In genomic region chr14:68958553-68958952, GRCh38 we compare ENCODE assay signal across 11 cellular contexts. TPM values are rescaled to one million over a fixed set of nuclear protein-coding genes. Genes with fewer than 3 reads are reported as not detected.
DNase-seq lines count a peak whose midpoint lies in the region; ATAC-seq, FAIRE-seq and TF ChIP-seq lines count a peak whose summit lies in the region.
"Had no signal": no experiment of that assay in that cellular context is flagged by ENCODE, and none has a peak within 500 bp of the region (broad histone marks: within the 10 kb centered on the region; RNA-seq: fewer than 3 reads in every experiment).

No MANE protein-coding gene starts in this region.

- H3K36me3 ChIP-seq in HCT116 (ENCODE audit: control insufficient read depth in 1 of 2, insufficient read depth in 2 of 2, low read length in 2 of 2), result no peaks in the 10 kb centered on the region
- no peaks in the 10 kb centered on the region for H3K36me3 ChIP-seq in kidney (ENCODE audit: control insufficient read depth in 1 of 2, insufficient read depth in 2 of 2, low read length in 2 of 2)
- peaks cover 0 to 7% (median 2%) of the 10 kb centered on the region in 4 donors for H3K36me3 ChIP-seq in stomach
- H3K36me3 ChIP-seq in OCI-LY7 (ENCODE audit: insufficient read depth, low read length), result no peaks in the 10 kb centered on the region

- H3K9ac ChIP-seq in HCT116 (ENCODE audit: low read length), result no peak overlapping the region
- no peak overlapping the region for H3K9ac ChIP-seq in kidney (ENCODE audit: low read length in 2 of 2)

- H4K20me1 ChIP-seq in HCT116 (ENCODE audit: insufficient read depth), result no peaks in the 10 kb centered on the region
- no peaks in the 10 kb centered on the region for H4K20me1 ChIP-seq in OCI-LY7 (ENCODE audit: insufficient read depth, low read length)

- peaks cover 36% of the 10 kb centered on the region for H3K36me3 Mint-ChIP-seq in MCF 10A (ENCODE audit: insufficient read depth, unreplicated experiment)

- intact Hi-C loops in HCT116 (cut with micrococcal nuclease), result no loop called here
- intact Hi-C loops in MCF 10A (cut with micrococcal nuclease), result no loop called here
- intact Hi-C loops in kidney (cut with DNase I), result no loop called here
- intact Hi-C loops in stomach (cut with DNase I; ENCODE audit: low total_unique reads), result no loop called here
- intact Hi-C loops in OCI-LY7 (cut with micrococcal nuclease; ENCODE audit: unreplicated experiment), result no loop called here

- peak overlapping the region; percentile 90 for H3K27ac Mint-ChIP-seq in MCF 10A (ENCODE audit: low read depth, unreplicated experiment)

- H3K27ac ChIP-seq in HCT116 (ENCODE audit: low read depth, low read length) (peak overlapping the region; percentile 22), kidney (ENCODE audit: low read depth in 2 of 2, low read length in 2 of 2) (no peak overlapping the region), stomach (peak overlapping the region; percentile 2 to 91 (median 70)), OCI-LY7 (ENCODE audit: low read depth, low read length, poor library complexity, severe bottlenecking) (no peak overlapping the region)

- H3K4me3 Mint-ChIP-seq in MCF 10A (ENCODE audit: unreplicated experiment), result peak overlapping the region; percentile 43

- FAIRE-seq in kidney (lab: Jason Lieb, UNC), result no peak
- FAIRE-seq: GM19239 had no signal

- TF ChIP-seq RAD21 in HCT116 (IDR thresholded peaks at IDR 0.05; ENCODE audit: low read depth), result no peak

- H3K4me1 Mint-ChIP-seq in MCF 10A (ENCODE audit: insufficient read depth, unreplicated experiment), result peaks cover 59% of the 10 kb centered on the region

- H2AFZ ChIP-seq in HCT116 (ENCODE audit: low read depth, low read length, poor library complexity, severe bottlenecking), result no peak overlapping the region
- no peak overlapping the region for H2AFZ ChIP-seq in OCI-LY7 (ENCODE audit: low read length)

- no peak for TF ChIP-seq EP300 in stomach (IDR thresholded peaks at IDR 0.05)

- H3K4me2 ChIP-seq in HCT116 (ENCODE audit: low read length) (0 out of 2 replicates have a peak overlapping the region, but pooled peaks have one; percentile 4), OCI-LY7 (ENCODE audit: low read length) (no peak overlapping the region)

- H3K9me2 ChIP-seq in HCT116 (ENCODE audit: insufficient read depth) (no peaks in the 10 kb centered on the region), OCI-LY7 (ENCODE audit: insufficient read depth, low read length) (no peaks in the 10 kb centered on the region)

- POLR2A ChIA-PET in HCT116 (lab: Charles Lee) (no interaction called here), MCF 10A (lab: Yijun Ruan, JAX) (interaction anchor here (0.6 to 6.2 kb wide), 7 partner anchors 9 to 19 kb away, joined by 3 to 60 read pairs (median 4); no protein-coding TSS in a partner anchor), OCI-LY7 (lab: Charles Lee) (interaction anchor here (0.7 to 0.9 kb wide), 2 partner anchors 11 to 145 kb away, joined by 3 to 4 read pairs; no protein-coding TSS in a partner anchor)

- H3K4me3 ChIP-seq in HCT116 (replicated peaks in 1 of 2; ENCODE audit: low read depth in 1 of 2, low read length in 2 of 2) (no peak overlapping the region), kidney (ENCODE audit: low read length in 2 of 2) (no peak overlapping the region), stomach (no peak overlapping the region), OCI-LY7 (ENCODE audit: low read depth, low read length, poor library complexity, severe bottlenecking) (no peak overlapping the region)

- H3K4me1 ChIP-seq in HCT116 (ENCODE audit: control insufficient read depth in 1 of 2, insufficient read depth in 2 of 2, low read length in 2 of 2) (peaks cover 28 to 43% of the 10 kb centered on the region in 2 experiments), kidney (ENCODE audit: control insufficient read depth in 1 of 2, insufficient read depth in 1 of 2, low read depth in 1 of 2, low read length in 2 of 2) (peaks cover 7 to 18% of the 10 kb centered on the region in 2 donors), stomach (peaks cover 63 to 100% (median 88%) of the 10 kb centered on the region in 4 donors), OCI-LY7 (ENCODE audit: insufficient read depth, low read length, poor library complexity, severe bottlenecking) (no peaks in the 10 kb centered on the region)

- 7 to 19% (median 12%) methylated on average over 6 of the region's 6 CpGs for WGBS in stomach, 5 donors

- H3K27me3 Mint-ChIP-seq in MCF 10A (ENCODE audit: insufficient read depth, unreplicated experiment), result no peaks in the 10 kb centered on the region

- DNase-seq in HCT116 (ENCODE audit: low read depth, low spot score) (no peak), MCF 10A (ENCODE audit: unreplicated experiment) (no peak), kidney (peak; percentile 75), stomach (no peak), OCI-LY7 (ENCODE audit: low spot score) (no peak), NCI-H524 (lab: John Stamatoyannopoulos, UW) (no peak), occipital lobe (lab: John Stamatoyannopoulos, UW) (no peak)
- no peak for DNase-seq in activated effector memory CD4-positive, alpha-beta T cell treated with anti-CD3 and anti-CD28 coated beads, Interleukin-2, amount 50 U/mL, for 16 hours
- DNase-seq: activated CD8-positive, alpha-beta memory T cell treated with anti-CD3 and anti-CD28 coated beads for 24 hours; NCI-H1092 had no signal

- TF ChIP-seq CTCF in HCT116 (IDR thresholded peaks at IDR 0.05 in 2 of 3, conservative IDR thresholded peaks at IDR 0.05 in 1 of 3; ENCODE audit: borderline replicate concordance in 1 of 3, insufficient read depth in 1 of 3, low read depth in 2 of 3, low read length in 2 of 3), result no peak
- TF ChIP-seq CTCF in MCF 10A (IDR thresholded peaks at IDR 0.05; ENCODE audit: unreplicated experiment), result no peak
- TF ChIP-seq CTCF in kidney (IDR thresholded peaks at IDR 0.05; ENCODE audit: borderline replicate concordance, extremely low read depth, insufficient read depth), result no peak
- TF ChIP-seq CTCF in stomach (IDR thresholded peaks at IDR 0.05), result no peak
- no peak for TF ChIP-seq CTCF in OCI-LY7 (conservative IDR thresholded peaks at IDR 0.05; ENCODE audit: low read length)

- RAD21 ChIA-PET in HCT116 (lab: Charles Lee; ENCODE audit: low non-redundant PET in 1 of 2, low total read pairs in 2 of 2, uncharacterized antibody in 2 of 2, unreplicated experiment in 2 of 2), result no interaction called here

- BruUV-seq in HCT116 (replicated peaks; lab: Mats Ljungman, UMichigan), result no TSS peak
- BruUV-seq in MCF 10A (replicated peaks; lab: Mats Ljungman, UMichigan), result no TSS peak
- BruUV-seq in OCI-LY7 (replicated peaks; lab: Mats Ljungman, UMichigan), result no TSS peak

- CTCF ChIA-PET in HCT116 (lab: Charles Lee) (interaction anchor here (1.2 kb wide), 1 partner anchor 47 kb away, joined by 4 read pairs; no protein-coding TSS in a partner anchor), MCF 10A (lab: Yijun Ruan, JAX) (interaction anchor here (0.6 to 0.9 kb wide), 3 partner anchors 10 to 1254 kb away, joined by 3 to 5 read pairs (median 3); no protein-coding TSS in a partner anchor), OCI-LY7 (lab: Charles Lee; ENCODE audit: unreplicated experiment) (no interaction called here)

- TF ChIP-seq POLR2A in HCT116 (IDR thresholded peaks at IDR 0.05; ENCODE audit: borderline replicate concordance, extremely low read depth, insufficient read depth, insufficient read length), result no peak
- no peak for TF ChIP-seq POLR2A in stomach (IDR thresholded peaks at IDR 0.05)

- H3K9me3 Mint-ChIP-seq in MCF 10A (ENCODE audit: unreplicated experiment), result no peaks in the 10 kb centered on the region

- no peak for ATAC-seq in HCT116

- H3K79me2 ChIP-seq in HCT116 (ENCODE audit: insufficient read depth, low read length), result peaks cover 96% of the 10 kb centered on the region
- H3K79me2 ChIP-seq in OCI-LY7 (ENCODE audit: insufficient read depth, low read depth, low read length), result no peaks in the 10 kb centered on the region

- no peaks in the 10 kb centered on the region for H3K27me3 ChIP-seq in HCT116 (ENCODE audit: insufficient read depth, low read length)
- H3K27me3 ChIP-seq in stomach, result no peaks in the 10 kb centered on the region

- no peaks in the 10 kb centered on the region for H3K9me3 ChIP-seq in HCT116 (ENCODE audit: control insufficient read depth in 1 of 2, insufficient read depth in 1 of 2, low read depth in 1 of 2, low read length in 2 of 2)
- H3K9me3 ChIP-seq in kidney (ENCODE audit: control insufficient read depth in 1 of 2, low read length in 2 of 2), result no peaks in the 10 kb centered on the region
- no peaks in the 10 kb centered on the region for H3K9me3 ChIP-seq in stomach
- no peaks in the 10 kb centered on the region for H3K9me3 ChIP-seq in OCI-LY7 (ENCODE audit: low read length)

TF ChIP-seq in HCT116, 20 proteins besides CTCF, POLR2A, EP300 and RAD21:
- no peak for TF ChIP-seq CEBPB (IDR thresholded peaks at IDR 0.05; ENCODE audit: low read depth)
- TF ChIP-seq SP1 (IDR thresholded peaks at IDR 0.05; ENCODE audit: low read depth), result no peak
- TF ChIP-seq YY1 (IDR thresholded peaks at IDR 0.05; ENCODE audit: extremely low read depth, insufficient replicate concordance, low read depth, low read length), result no peak
- no peak for TF ChIP-seq CBX3 (IDR thresholded peaks at IDR 0.05; ENCODE audit: low read depth)
TF ChIP-seq in HCT116: peak in this region for 0.

RNA-seq across cellular contexts. Expression of gene ACTN1, which starts 20.5 kb away (rescaled TPM):
- total RNA-seq in HCT116 (2021; ENCODE audit: unreplicated experiment) (123 TPM), MCF 10A (2022) (239 and 312 TPM in 2 replicates), kidney (184 TPM), stomach (100 to 1,000 TPM; 191 to 504 (median 237) TPM), OCI-LY7 (2022) (0.51 and 1.2 TPM in 2 replicates), occipital lobe (12.2 TPM)
- 134 and 167 TPM in 2 replicates for polyA plus RNA-seq in HCT116 (2012)
- polyA plus RNA-seq in kidney (ENCODE audit: insufficient read depth, low read depth, low replicate concordance) (20.1 TPM), stomach (10 to 100 TPM; 25.7 to 87.7 (median 43.6) TPM)
- 0.39 and 1.8 TPM in 2 replicates for total RNA-seq in OCI-LY7 (2014; rRNA removed; shearing (Covaris generic))

Comparison
In these comparisons a context has a peak if more than half of its experiments do, and no peak if none do; other contexts are left out.
1. H3K27ac ChIP-seq: peak in HCT116 (single experiment) and stomach (5 of 5); none in kidney (0 of 2) and OCI-LY7 (single experiment).